In the genomic region with DNA sequence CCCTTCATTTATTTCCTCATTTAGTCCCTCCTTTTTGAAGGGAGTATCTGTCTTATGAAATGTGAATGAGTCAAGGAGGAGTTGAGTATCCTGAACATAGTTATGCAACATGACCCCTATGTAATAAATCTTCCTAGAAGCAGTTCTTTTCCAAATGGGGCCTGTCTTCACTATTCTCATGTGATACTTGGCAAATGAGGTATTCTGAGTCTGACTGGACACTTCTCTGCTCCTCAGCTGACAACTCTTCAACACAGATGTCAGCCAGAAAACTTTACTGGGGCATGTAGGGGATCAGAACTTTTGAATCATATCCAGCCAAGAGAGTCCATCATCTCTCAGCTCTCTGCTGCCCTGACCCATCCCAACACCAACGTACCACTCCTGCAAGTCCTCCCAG, we compare ENCODE assay signal across 16 cellular contexts.
DNase-seq lines count a peak whose midpoint lies in the region; ATAC-seq and TF ChIP-seq lines count a peak whose summit lies in the region.
"Had no signal": no experiment of that assay in that cellular context is flagged by ENCODE, and none has a peak within 500 bp of the region (broad histone marks: within the 10 kb centered on the region; RNA-seq: fewer than 3 reads in every experiment).

No MANE protein-coding gene starts in this region.

- no peak for TF ChIP-seq POLR2A in uterus (IDR thresholded peaks at IDR 0.05)

- 53% methylated on average over 1 of the region's 1 CpG for WGBS in right cardiac atrium

- ATAC-seq in Right ventricle myocardium superior (ENCODE audit: poor library complexity) (peak; percentile 47), right cardiac atrium (peak; percentile 71 to 78), HG02981 (IDR thresholded peaks at IDR 0.05; ENCODE audit: unreplicated experiment) (no peak)
- ATAC-seq: activated CD8-positive, alpha-beta T cell treated with anti-CD3 and anti-CD28 coated beads for 36 hours; HCT116; naive thymus-derived CD4-positive, alpha-beta T cell; stimulated activated memory B cell treated with anti-CD40 and anti-IgM and Interleukin-4, amounts not matched to agents 10 μg/mL and 1 μg/mL and 100 μg/mL, for 72 hours had no signal

- H3K27me3 ChIP-seq in left ventricle myocardium inferior (ENCODE audit: low read depth) (no peaks in the 10 kb centered on the region), right cardiac atrium (ENCODE audit: control insufficient read depth, insufficient read depth) (no peaks in the 10 kb centered on the region), uterus (no peaks in the 10 kb centered on the region)
- H3K27me3 ChIP-seq: BLaER1, MG63 had no signal

- intact Hi-C loops in Right ventricle myocardium superior (cut with DNase I), result no loop called here
- intact Hi-C loops in left ventricle myocardium inferior (cut with micrococcal nuclease), result no loop called here
- intact Hi-C loops in right cardiac atrium (cut with DNase I), result no loop called here
- intact Hi-C loops in uterus (cut with DNase I; ENCODE audit: low total_unique reads), result no loop called here

- no peak for DNase-seq in Right ventricle myocardium superior
- DNase-seq in left ventricle myocardium inferior, result no peak
- peak; percentile 7 for DNase-seq in SKM-1 treated with dmso at 0.1 percent for 144 hours (lab: John Stamatoyannopoulos, UW; ENCODE audit: unreplicated experiment)
- DNase-seq in right cardiac atrium, result peak in 2 of 3 donors; percentile 38 to 43
- peak; percentile 25 to 34 for DNase-seq in uterus
- no peak for DNase-seq in SHP77 treated with DMSO at 0.1 percent for 48 hours (lab: John Stamatoyannopoulos, UW)
- DNase-seq in NCI-H1417 treated with DMSO at 0.1 percent for 48 hours (lab: John Stamatoyannopoulos, UW), result no peak
- DNase-seq: activated CD8-positive, alpha-beta T cell treated with anti-CD3 and anti-CD28 coated beads for 36 hours; effector CD4-positive, alpha-beta T cell; MG63; naive thymus-derived CD4-positive, alpha-beta T cell; NCI-H524 had no signal

- H3K27ac ChIP-seq in left ventricle myocardium inferior (replicated peaks) (no peak overlapping the region), right cardiac atrium (ENCODE audit: low read length) (no peak overlapping the region), uterus (peak overlapping the region in 1 of 2 donors; percentile 60)
- H3K27ac ChIP-seq: BLaER1 had no signal

- H3K9me3 ChIP-seq in left ventricle myocardium inferior (replicated peaks), result no peaks in the 10 kb centered on the region
- no peaks in the 10 kb centered on the region for H3K9me3 ChIP-seq in right cardiac atrium (ENCODE audit: control insufficient read depth, low read length)
- no peaks in the 10 kb centered on the region for H3K9me3 ChIP-seq in uterus
- H3K9me3 ChIP-seq: BLaER1, MG63 had no signal

- H3K4me3 ChIP-seq in left ventricle myocardium inferior (no peak overlapping the region), right cardiac atrium (ENCODE audit: low read length) (no peak overlapping the region), uterus (no peak overlapping the region)
- H3K4me3 ChIP-seq: BLaER1, MG63 had no signal

- no peak for TF ChIP-seq CTCF in left ventricle myocardium inferior (IDR thresholded peaks at IDR 0.05; ENCODE audit: borderline replicate concordance)
- no peak for TF ChIP-seq CTCF in uterus (IDR thresholded peaks at IDR 0.05)

- H3K36me3 ChIP-seq in left ventricle myocardium inferior, result no peaks in the 10 kb centered on the region
- no peaks in the 10 kb centered on the region for H3K36me3 ChIP-seq in uterus
- H3K36me3 ChIP-seq: BLaER1, MG63 had no signal

- H3K4me1 ChIP-seq in left ventricle myocardium inferior, result no peaks in the 10 kb centered on the region
- peaks cover 4% of the 10 kb centered on the region for H3K4me1 ChIP-seq in right cardiac atrium (ENCODE audit: control insufficient read depth, insufficient read depth, low read length)
- H3K4me1 ChIP-seq in uterus, result no peaks in the 10 kb centered on the region
- H3K4me1 ChIP-seq: BLaER1 had no signal

Comparison
In these comparisons a context has a peak if more than half of its experiments do, and no peak if none do; other contexts are left out.
1. DNase-seq: peak in SKM-1 treated with dmso at 0.1 percent for 144 hours (single experiment), right cardiac atrium (2 of 3) and uterus (2 of 2); none in Right ventricle myocardium superior (single experiment), left ventricle myocardium inferior (single experiment), SHP77 treated with DMSO at 0.1 percent for 48 hours (single experiment) and NCI-H1417 treated with DMSO at 0.1 percent for 48 hours (single experiment).